Comparison of ENCODE assay signal across 8 cellular contexts in the genomic region with DNA sequence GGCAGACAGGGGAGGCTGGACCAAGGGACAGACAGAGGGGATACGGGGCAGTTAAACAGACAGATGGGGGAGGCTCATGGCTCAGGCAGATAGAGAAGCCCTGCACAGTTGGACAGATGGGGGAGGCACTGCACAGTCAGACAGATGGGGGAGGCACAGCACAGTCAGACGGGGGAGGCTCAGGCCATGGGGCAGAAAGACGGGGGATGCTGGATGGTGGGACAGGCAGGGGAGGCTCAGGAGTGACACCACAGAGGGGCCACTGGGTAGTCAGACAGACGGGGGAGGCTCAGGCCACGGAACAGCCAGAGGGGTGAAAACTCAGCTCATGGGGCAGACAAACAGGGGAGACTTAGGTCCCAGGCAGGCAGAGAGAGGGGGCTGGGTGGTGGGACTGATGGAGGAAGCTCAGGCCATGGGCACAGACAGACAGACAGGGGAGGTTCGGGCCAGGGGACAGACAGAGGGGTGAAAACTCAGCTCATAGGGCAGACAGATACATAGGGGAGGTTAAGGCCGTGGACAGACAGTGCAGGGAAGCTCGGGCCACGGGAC. TPM values are rescaled to one million over a fixed set of nuclear protein-coding genes. Genes with fewer than 3 reads are reported as not detected.
A peak's percentile ranks its signal among the peaks of the same experiment; 100 is the strongest.
DNase-seq lines count a peak whose midpoint lies in the region; ATAC-seq, FAIRE-seq and TF ChIP-seq lines count a peak whose summit lies in the region.

No MANE protein-coding gene starts in this region.

- H3K4me1 ChIP-seq in right atrium auricular region (peaks cover 0 to 44% of the 10 kb centered on the region in 2 donors), mucosa of rectum (ENCODE audit: control insufficient read depth in 2 of 2, insufficient read depth in 2 of 2, low read length in 2 of 2) (peaks cover 12 to 13% of the 10 kb centered on the region in 2 donors), aorta (ENCODE audit: control insufficient read depth in 1 of 2, insufficient read depth in 2 of 2, low read length in 2 of 2) (no peaks in the 10 kb centered on the region)

- DNase-seq in right atrium auricular region (ENCODE audit: low spot score) (no peak), Right ventricle myocardium superior (no peak), bronchial epithelial cell (ENCODE audit: low read depth) (no peak), aorta (no peak), HuH-7.5 (ENCODE audit: low spot score) (no peak), NCI-H1105 treated with DMSO at 0.1 percent for 48 hours (lab: John Stamatoyannopoulos, UW) (no peak)

- H3K27ac ChIP-seq in right atrium auricular region (peak overlapping the region in 1 of 2 donors; percentile 84), mucosa of rectum (ENCODE audit: low read depth in 2 of 2, low read length in 2 of 2) (peak overlapping the region in 1 of 2 donors; percentile 39), aorta (ENCODE audit: low read depth in 1 of 2, low read length in 2 of 2) (no peak overlapping the region)

- TF ChIP-seq CTCF in right atrium auricular region (IDR thresholded peaks at IDR 0.05), result no peak
- no peak for TF ChIP-seq CTCF in bronchial epithelial cell (IDR thresholded peaks at IDR 0.05; ENCODE audit: insufficient read depth, low read length, severe bottlenecking)

- H3K27me3 ChIP-seq in right atrium auricular region (no peaks in the 10 kb centered on the region), bronchial epithelial cell (ENCODE audit: control insufficient read depth, insufficient read depth, low read length) (no peaks in the 10 kb centered on the region), mucosa of rectum (ENCODE audit: control insufficient read depth in 2 of 2, insufficient read depth in 2 of 2, low read length in 2 of 2) (no peaks in the 10 kb centered on the region), aorta (ENCODE audit: control insufficient read depth in 1 of 2, insufficient read depth in 2 of 2, low read length in 1 of 2) (no peaks in the 10 kb centered on the region)

- WGBS in aorta, 2 donors, result 28 to 30% methylated on average over 9 of the region's 9 CpGs

- H3K4me3 ChIP-seq in right atrium auricular region, result peak overlapping the region; percentile 76 to 96
- H3K4me3 ChIP-seq in bronchial epithelial cell (ENCODE audit: low read depth, low read length), result peak overlapping the region; percentile 91
- H3K4me3 ChIP-seq in mucosa of rectum (ENCODE audit: low read length in 2 of 2), result peak overlapping the region; percentile 81 to 82
- peak overlapping the region; percentile 83 to 91 for H3K4me3 ChIP-seq in aorta (ENCODE audit: low read length in 2 of 2)

- no peak for FAIRE-seq in bronchial epithelial cell (lab: Jason Lieb, UNC)

- H3K9ac ChIP-seq in mucosa of rectum (ENCODE audit: low read depth in 1 of 2, low read length in 2 of 2), result peak overlapping the region; percentile 55 to 83

- ATAC-seq in Right ventricle myocardium superior (ENCODE audit: poor library complexity) (no peak), aorta (ENCODE audit: low FRiP score) (peak; percentile 3), HG03432 (IDR thresholded peaks at IDR 0.05; ENCODE audit: unreplicated experiment) (no peak)

- intact Hi-C loops in Right ventricle myocardium superior (cut with DNase I), result no loop called here
- intact Hi-C loops in aorta (cut with DNase I), result no loop called here

- H3K9me3 ChIP-seq in right atrium auricular region, result no peaks in the 10 kb centered on the region
- H3K9me3 ChIP-seq in mucosa of rectum (ENCODE audit: control insufficient read depth in 2 of 2, low read length in 2 of 2), result no peaks in the 10 kb centered on the region
- no peaks in the 10 kb centered on the region for H3K9me3 ChIP-seq in aorta (ENCODE audit: control insufficient read depth, low read length)

- H3K36me3 ChIP-seq in right atrium auricular region (no peaks in the 10 kb centered on the region), bronchial epithelial cell (ENCODE audit: control insufficient read depth, insufficient read depth, low read length) (peaks cover 1% of the 10 kb centered on the region), mucosa of rectum (ENCODE audit: control insufficient read depth in 2 of 2, insufficient read depth in 2 of 2, low read length in 2 of 2) (no peaks in the 10 kb centered on the region), aorta (ENCODE audit: control insufficient read depth in 1 of 2, insufficient read depth in 2 of 2, low read length in 1 of 2) (no peaks in the 10 kb centered on the region)

RNA-seq across cellular contexts. Expression of a gene that starts 0.9 kb away (rescaled TPM):
- total RNA-seq in right atrium auricular region (10 to 100 TPM; 15.8 to 35.4 TPM), Right ventricle myocardium superior (21.7 TPM), bronchial epithelial cell (46.3 and 59.1 TPM in 2 replicates), aorta (10 to 100 TPM; 40.7 to 47.7 TPM)
- 10 to 100 TPM in 1 of 2 donors, 1 to 10 TPM in 1; 9.5 to 33.9 TPM for polyA plus RNA-seq in aorta

RNA-seq across cellular contexts. Expression of a gene that starts 16.2 kb away (rescaled TPM):
- total RNA-seq in right atrium auricular region (10 to 100 TPM; 51.8 to 52.5 TPM), Right ventricle myocardium superior (34.4 TPM), bronchial epithelial cell (37.4 and 48.3 TPM in 2 replicates), aorta (10 to 100 TPM; 66.3 to 67.8 TPM)
- 100 to 1,000 TPM in 1 of 2 donors, 10 to 100 TPM in 1; 67.7 to 175 TPM for polyA plus RNA-seq in aorta

RNA-seq across cellular contexts. Expression of a gene that starts 17.5 kb away (rescaled TPM):
- total RNA-seq in right atrium auricular region (not detected), Right ventricle myocardium superior (0.46 TPM), bronchial epithelial cell (not detected in 2 replicates), aorta (1 to 10 TPM; 1.8 to 2.4 TPM)
- under 1 TPM in 1 of 2 donors, not detected in 1; 0.46 TPM for polyA plus RNA-seq in aorta

RNA-seq across cellular contexts. Expression of a gene that starts 28.8 kb away (rescaled TPM):
- total RNA-seq in right atrium auricular region (1 to 10 TPM in 1 of 2 donors, under 1 TPM in 1; 0.96 to 1.5 TPM), Right ventricle myocardium superior (2.2 TPM), bronchial epithelial cell (not detected in 2 replicates), aorta (1 to 10 TPM; 2.6 to 5.0 TPM)
- 1 to 10 TPM in 1 of 2 donors, under 1 TPM in 1; 0.50 to 1.3 TPM for polyA plus RNA-seq in aorta

RNA-seq across cellular contexts. Expression of a gene that starts 50.2 kb away (rescaled TPM):
- total RNA-seq in right atrium auricular region (1 to 10 TPM in 1 of 2 donors, under 1 TPM in 1; 0.67 to 1.1 TPM), Right ventricle myocardium superior (2.6 TPM), bronchial epithelial cell (not detected in 2 replicates), aorta (10 to 100 TPM; 36.0 to 40.5 TPM)
- polyA plus RNA-seq in aorta, result 10 to 100 TPM in 1 of 2 donors, 1 to 10 TPM in 1; 9.6 to 30.9 TPM
